ENCODE assay signal across 9 cellular contexts in genomic region chr3:126132751-126133511, GRCh38. TPM values are rescaled to one million over a fixed set of nuclear protein-coding genes. Genes with fewer than 3 reads are reported as not detected.
A peak's percentile ranks its signal among the peaks of the same experiment; 100 is the strongest.
DNase-seq lines count a peak whose midpoint lies in the region; ATAC-seq, FAIRE-seq and TF ChIP-seq lines count a peak whose summit lies in the region.
"Had no signal": no experiment of that assay in that cellular context is flagged by ENCODE, and none has a peak within 500 bp of the region (broad histone marks: within the 10 kb centered on the region; RNA-seq: fewer than 3 reads in every experiment).

No MANE protein-coding gene starts in this region.

- no peak overlapping the region for H3K27ac ChIP-seq in A549

- POLR2A ChIA-PET in A549 (lab: Yijun Ruan, JAX): no interaction called here

- no peaks in the 10 kb centered on the region for H3K4me1 ChIP-seq in A549
- no peaks in the 10 kb centered on the region for H3K4me1 ChIP-seq in adipocyte (ENCODE audit: control insufficient read depth, insufficient read depth, low read length)

- TF ChIP-seq CTCF in A549 (IDR thresholded peaks at IDR 0.05): peak; percentile 27

- DNase-seq in A549 (ENCODE audit: low read depth in 1 of 2, low spot score in 1 of 2) (peak; percentile 9 to 13), H7 (peak; percentile 84), adipocyte (ENCODE audit: low read depth) (peak; percentile 29), left kidney (ENCODE audit: low read depth, low spot score) (peak; percentile 81), foreskin melanocyte (no peak), GOT3 (lab: John Stamatoyannopoulos, UW) (no peak)

- CTCF ChIA-PET in A549 (lab: Yijun Ruan, JAX): interaction anchor here (0.9 to 6.8 kb wide), 28 partner anchors 11 to 297 kb away, joined by 3 to 110 read pairs (median 5); partner anchors contain the start of gene CFAP100

- no peak for TF ChIP-seq EP300 in A549 (IDR thresholded peaks at IDR 0.05)

- WGBS in A549 (ENCODE audit: missing lambda C conversion rate): 29% methylated on average over 13 of the region's 14 CpGs

- TF ChIP-seq RAD21 in A549 (conservative IDR thresholded peaks at IDR 0.05 in 1 of 2, IDR thresholded peaks at IDR 0.05 in 1 of 2): 0 out of 5 replicates have a peak, but pooled peaks of 1 of the 2 experiments have one; percentile 15

- no peak overlapping the region for H3K9ac ChIP-seq in adipocyte (ENCODE audit: low read length)

- no peak overlapping the region for H3K4me3 ChIP-seq in A549
- H3K4me3 ChIP-seq in H7 (ENCODE audit: insufficient read depth, low read depth, low read length): no peak overlapping the region
- H3K4me3 ChIP-seq in adipocyte (ENCODE audit: low read length): no peak overlapping the region

- H3K27me3 ChIP-seq in H7 (ENCODE audit: control insufficient read depth, insufficient read depth, low read length) (no peaks in the 10 kb centered on the region), adipocyte (replicated peaks; ENCODE audit: control insufficient read depth, insufficient read depth, low read length) (peaks cover 14% of the 10 kb centered on the region)

- no peaks in the 10 kb centered on the region for H3K9me3 ChIP-seq in A549
- no peaks in the 10 kb centered on the region for H3K9me3 ChIP-seq in adipocyte (ENCODE audit: control insufficient read depth, low read length)

- no peak overlapping the region for H3K4me2 ChIP-seq in A549

- ATAC-seq in A549 (peak; percentile 35 to 69; a peak in 3 of 6 replicates), HG03565 (IDR thresholded peaks at IDR 0.05; ENCODE audit: unreplicated experiment) (no peak), GM18868 (IDR thresholded peaks at IDR 0.05; ENCODE audit: unreplicated experiment) (no peak)

- H3K36me3 ChIP-seq in H7 (replicated peaks; ENCODE audit: control insufficient read depth, insufficient read depth, low read length) (no peaks in the 10 kb centered on the region), adipocyte (ENCODE audit: control insufficient read depth, insufficient read depth, low read length, severe bottlenecking) (peaks cover 74% of the 10 kb centered on the region)

- FAIRE-seq in A549 (lab: Jason Lieb, UNC): no peak
- FAIRE-seq: D721Med had no signal

- no peak for TF ChIP-seq POLR2A in A549 (IDR thresholded peaks at IDR 0.05; ENCODE audit: low read length)

TF ChIP-seq in A549, 52 proteins besides CTCF, POLR2A, EP300 and RAD21:
- TF ChIP-seq CHD2 (IDR thresholded peaks at IDR 0.05; ENCODE audit: low read length, partially characterized antibody) (no peak), SMC3 (IDR thresholded peaks at IDR 0.05) (0 out of 3 replicates have a peak, but pooled peaks have one; percentile 30), MAZ (IDR thresholded peaks at IDR 0.05; ENCODE audit: borderline replicate concordance, low read depth, low read length) (no peak)

RNA-seq across cellular contexts. Expression of gene ALDH1L1, which starts 47.5 kb away (rescaled TPM):
- polyA plus RNA-seq in A549 (2011; rRNA removed) (0.18 and 0.40 TPM in 2 replicates), A549 (2017; fragmentation: RNase III; extraction: RNeasy Plus Mini Kit Qiagen cat#74134 plus additional on column Dnase treatment) (0.13 to 0.21 TPM (median 0.14 TPM) in 3 replicates)
- polyA plus RNA-seq in A549 (2012; cell fraction: cytosol; rRNA removed): 0.16 and 0.21 TPM in 2 replicates
- 0.43 and 1.1 TPM in 2 replicates for polyA plus RNA-seq in A549 (2012; cell fraction: nucleus; rRNA removed)
- polyA minus RNA-seq in A549 (2011; rRNA and poly(A)+ RNA removed): 0.29 and 0.63 TPM in 2 replicates
- 0.15 and 0.28 TPM in 2 replicates for total RNA-seq in H7 (2014; rRNA removed; shearing (Covaris generic))

RNA-seq across cellular contexts. Expression of gene SLC41A3, which starts 49.0 kb away (rescaled TPM):
- polyA plus RNA-seq in A549 (2011; rRNA removed): 24.2 and 29.6 TPM in 2 replicates
- polyA plus RNA-seq in A549 (2012; cell fraction: cytosol; rRNA removed): 25.9 and 30.0 TPM in 2 replicates
- 47.5 and 56.1 TPM in 2 replicates for polyA plus RNA-seq in A549 (2012; cell fraction: nucleus; rRNA removed)
- polyA plus RNA-seq in A549 (2017; fragmentation: RNase III; extraction: RNeasy Plus Mini Kit Qiagen cat#74134 plus additional on column Dnase treatment): 17.3 to 20.0 TPM (median 18.9 TPM) in 3 replicates
- polyA minus RNA-seq in A549 (2011; rRNA and poly(A)+ RNA removed): 28.3 and 32.5 TPM in 2 replicates
- 30.8 and 32.7 TPM in 2 replicates for total RNA-seq in H7 (2014; rRNA removed; shearing (Covaris generic))

Comparison
In these comparisons a context has a peak if more than half of its experiments do, and no peak if none do; other contexts are left out.
1. ATAC-seq: peak in A549 (2 of 2); none in HG03565 (single experiment) and GM18868 (single experiment).
2. DNase-seq: peak in A549 (2 of 2), H7 (single experiment), adipocyte (single experiment) and left kidney (single experiment); none in foreskin melanocyte (single experiment) and GOT3 (single experiment).